Comparison of ENCODE assay signal across 8 cellular contexts in genomic region chr3:195259146-195259563, GRCh38. TPM values are rescaled to one million over a fixed set of nuclear protein-coding genes. Genes with fewer than 3 reads are reported as not detected.
DNase-seq lines count a peak whose midpoint lies in the region; ATAC-seq, FAIRE-seq and TF ChIP-seq lines count a peak whose summit lies in the region.

No MANE protein-coding gene starts in this region.

- no CpG with 5 or more reads among the region's 12 CpGs for WGBS in neuronal stem cell (ENCODE audit: extremely low coverage in 2 of 2, insufficient read length in 2 of 2, insufficient replicate concordance in 1 of 2), 2 donors

- peak; percentile 22 for DNase-seq in A172 (ENCODE audit: low spot score)
- no peak for DNase-seq in Panc1 (ENCODE audit: low read depth, low spot score)
- DNase-seq in endothelial cell of umbilical vein (ENCODE audit: low read depth, low spot score), result peak; percentile 69
- no peak for DNase-seq in neuronal stem cell (ENCODE audit: low spot score)
- DNase-seq in UCSD-AML1 (lab: John Stamatoyannopoulos, UW; ENCODE audit: unreplicated experiment), result no peak
- no peak for DNase-seq in cerebellar nuclear complex (lab: John Stamatoyannopoulos, UW)
- DNase-seq in NCI-H187 treated with DMSO at 0.1 percent for 48 hours (lab: John Stamatoyannopoulos, UW), result no peak

- POLR2A ChIA-PET in Panc1 (lab: Charles Lee) (interaction anchor here (1.1 kb wide), 1 partner anchor 577 kb away, joined by 3 read pairs; no protein-coding TSS in a partner anchor), endothelial cell of umbilical vein (lab: Charles Lee) (interaction anchor here (1.0 to 1.1 kb wide), 2 partner anchors 574 to 577 kb away, joined by 4 read pairs; partner anchors contain the start of gene FAM43A)

- TF ChIP-seq CTCF in Panc1 (IDR thresholded peaks at IDR 0.05), result no peak
- no peak for TF ChIP-seq CTCF in endothelial cell of umbilical vein (IDR thresholded peaks at IDR 0.05; ENCODE audit: extremely low read depth in 1 of 2, insufficient read depth in 1 of 2, low read depth in 1 of 2, low read length in 2 of 2)

- H4K91ac ChIP-seq in neuronal stem cell (ENCODE audit: low read depth, low read length, poor library complexity), result no peak overlapping the region

- no peak for TF ChIP-seq POLR2A in endothelial cell of umbilical vein (IDR thresholded peaks at IDR 0.05; ENCODE audit: low read depth, low read length)

- no peak for FAIRE-seq in endothelial cell of umbilical vein (lab: Jason Lieb, UNC)

- no peak overlapping the region for H2BK12ac ChIP-seq in neuronal stem cell (ENCODE audit: low read length)

- H3K14ac ChIP-seq in neuronal stem cell (ENCODE audit: low read length), result no peak overlapping the region

- no peak overlapping the region for H4K8ac ChIP-seq in neuronal stem cell (ENCODE audit: low read depth, low read length)

- peak overlapping the region; percentile 96 for H3K18ac ChIP-seq in neuronal stem cell (ENCODE audit: low read length)

- H3K9me3 ChIP-seq in Panc1 (ENCODE audit: control insufficient read depth, insufficient read depth, low read depth, low read length) (no peaks in the 10 kb centered on the region), endothelial cell of umbilical vein (replicated peaks; ENCODE audit: control insufficient read depth, insufficient read depth, low read length) (no peaks in the 10 kb centered on the region), neuronal stem cell (replicated peaks in 1 of 2; ENCODE audit: control insufficient read depth in 2 of 2, insufficient read depth in 1 of 2, low read depth in 1 of 2, low read length in 2 of 2) (no peaks in the 10 kb centered on the region)

- H3K79me1 ChIP-seq in neuronal stem cell (ENCODE audit: low read depth, low read length), result no peaks in the 10 kb centered on the region

- no peaks in the 10 kb centered on the region for H3K27me3 ChIP-seq in Panc1 (ENCODE audit: control insufficient read depth, insufficient read depth, low read length)
- H3K27me3 ChIP-seq in endothelial cell of umbilical vein (ENCODE audit: control insufficient read depth in 2 of 2, insufficient read depth in 2 of 2, low read length in 2 of 2), result no peaks in the 10 kb centered on the region
- H3K27me3 ChIP-seq in neuronal stem cell (ENCODE audit: control insufficient read depth in 3 of 3, insufficient read depth in 3 of 3, low read depth in 1 of 3, low read length in 3 of 3), result no peaks in the 10 kb centered on the region

- H3K27ac ChIP-seq in Panc1 (ENCODE audit: low read length) (peak overlapping the region; percentile 87), endothelial cell of umbilical vein (ENCODE audit: insufficient read depth, low read depth, low read length) (peak overlapping the region; percentile 98), neuronal stem cell (replicated peaks; ENCODE audit: low read length) (no peak overlapping the region)

- in situ Hi-C loops in Panc1 (cut with HindIII; ENCODE audit: low pct_unique_long_range_greater_than_20kb, low sequenced_read_pairs), result no loop called here

- peak overlapping the region; percentile 3 for H2AK5ac ChIP-seq in neuronal stem cell (ENCODE audit: low read depth, low read length)

- no peak overlapping the region for H3K4ac ChIP-seq in neuronal stem cell (ENCODE audit: low read length)

- peak overlapping the region; percentile 52 to 71 for H3K4me3 ChIP-seq in Panc1 (ENCODE audit: low read depth in 2 of 2, low read length in 2 of 2)
- H3K4me3 ChIP-seq in endothelial cell of umbilical vein (replicated peaks in 1 of 3; ENCODE audit: insufficient read depth in 1 of 3, low read depth in 1 of 3, low read length in 3 of 3), result no peak overlapping the region
- H3K4me3 ChIP-seq in neuronal stem cell (ENCODE audit: low read length in 2 of 2), result peak overlapping the region; percentile 58 to 78

- peaks cover 65% of the 10 kb centered on the region for H3K79me2 ChIP-seq in endothelial cell of umbilical vein (ENCODE audit: control insufficient read depth, insufficient read depth, low read length)

- ATAC-seq in GM18517 (IDR thresholded peaks at IDR 0.05; ENCODE audit: unreplicated experiment) (peak; percentile 1), Panc1 (no peak)

- H3K9ac ChIP-seq in endothelial cell of umbilical vein (replicated peaks; ENCODE audit: extremely low read depth, insufficient read depth, low read length) (peak overlapping the region; percentile 91), neuronal stem cell (ENCODE audit: low read depth, low read length, poor library complexity) (peak overlapping the region; percentile 86)

- no peak overlapping the region for H2BK5ac ChIP-seq in neuronal stem cell (ENCODE audit: low read length)

- peak overlapping the region; percentile 39 for H3K4me2 ChIP-seq in endothelial cell of umbilical vein (ENCODE audit: insufficient read depth, low read length)
- H3K4me2 ChIP-seq in neuronal stem cell (ENCODE audit: insufficient read depth, low read length, poor library complexity, severe bottlenecking), result peak overlapping the region; percentile 81

- no peak overlapping the region for H2BK15ac ChIP-seq in neuronal stem cell (ENCODE audit: low read length)

- intact Hi-C loops in Panc1 (cut with micrococcal nuclease; ENCODE audit: unreplicated experiment), result loop anchor here (10.0 kb wide), 1 partner anchor 104 kb away; no protein-coding TSS in a partner anchor
- intact Hi-C loops in endothelial cell of umbilical vein (cut with micrococcal nuclease), result loop anchor here (1.0 to 2.0 kb wide), 6 partner anchors 36 to 587 kb away; partner anchors contain the start of gene LSG1

- H3K23ac ChIP-seq in neuronal stem cell (ENCODE audit: low read depth, low read length, poor library complexity), result peak overlapping the region; percentile 3

- CTCF ChIA-PET in Panc1 (lab: Charles Lee), result interaction anchor here (0.7 to 1.0 kb wide), 2 partner anchors 11 to 577 kb away, joined by 3 to 4 read pairs; no protein-coding TSS in a partner anchor
- CTCF ChIA-PET in endothelial cell of umbilical vein (lab: Charles Lee), result interaction anchor here (0.8 to 5.0 kb wide), 8 partner anchors 12 to 665 kb away, joined by 3 to 35 read pairs (median 4); partner anchors contain the start of gene XXYLT1

- dilution Hi-C loops in endothelial cell of umbilical vein (cut with MboI; ENCODE audit: extremely low pct_ligation_motif_present, low sequenced_read_pairs), result loop anchor here (5.0 kb wide), 1 partner anchor 107 kb away; no protein-coding TSS in a partner anchor

- H2AFZ ChIP-seq in endothelial cell of umbilical vein (ENCODE audit: low read depth, low read length) (no peak overlapping the region), neuronal stem cell (ENCODE audit: low read length) (peak overlapping the region; percentile 96)

- H3K4me1 ChIP-seq in Panc1 (ENCODE audit: control insufficient read depth, insufficient read depth, low read length), result peaks cover 25% of the 10 kb centered on the region
- peaks cover 50% of the 10 kb centered on the region for H3K4me1 ChIP-seq in endothelial cell of umbilical vein (ENCODE audit: control insufficient read depth, extremely low read depth, insufficient read depth, low read length)
- peaks cover 12 to 18% of the 10 kb centered on the region in 2 donors for H3K4me1 ChIP-seq in neuronal stem cell (ENCODE audit: control insufficient read depth in 2 of 2, insufficient read depth in 1 of 2, low read depth in 1 of 2, low read length in 2 of 2)

- H3K9me1 ChIP-seq in endothelial cell of umbilical vein (replicated peaks; ENCODE audit: control insufficient read depth, extremely low read depth, insufficient read depth, low read length), result no peaks in the 10 kb centered on the region

- BruUV-seq in Panc1 (replicated peaks; lab: Mats Ljungman, UMichigan), result no TSS peak
- no TSS peak for BruUV-seq in endothelial cell of umbilical vein (replicated peaks; lab: Mats Ljungman, UMichigan)

- H2BK120ac ChIP-seq in neuronal stem cell (ENCODE audit: low read depth, low read length), result peak overlapping the region; percentile 75

- H3K36me3 ChIP-seq in Panc1 (ENCODE audit: control insufficient read depth, insufficient read depth, low read length) (no peaks in the 10 kb centered on the region), endothelial cell of umbilical vein (ENCODE audit: control insufficient read depth in 2 of 2, extremely low read depth in 1 of 2, insufficient read depth in 2 of 2, low read length in 2 of 2) (no peaks in the 10 kb centered on the region), neuronal stem cell (replicated peaks in 1 of 2; ENCODE audit: control insufficient read depth in 2 of 2, insufficient read depth in 2 of 2, low read length in 2 of 2) (peaks cover 0 to 4% of the 10 kb centered on the region in 2 donors)

- H4K20me1 ChIP-seq in endothelial cell of umbilical vein (replicated peaks; ENCODE audit: control insufficient read depth, extremely low read depth, insufficient read depth, low read length), result no peaks in the 10 kb centered on the region

TF ChIP-seq in endothelial cell of umbilical vein, 7 proteins besides CTCF, POLR2A, EP300 and RAD21:
- TF ChIP-seq EZH2 (IDR thresholded peaks at IDR 0.05; ENCODE audit: borderline replicate concordance, low read depth, low read length, severe bottlenecking) (no peak), MAX (IDR thresholded peaks at IDR 0.05; ENCODE audit: insufficient read depth, insufficient read length) (no peak), POLR2AphosphoS5 (IDR thresholded peaks at IDR 0.05; ENCODE audit: insufficient read depth, low read depth, low read length) (no peak), GATA2 (IDR thresholded peaks at IDR 0.05; ENCODE audit: insufficient read depth, insufficient read length, low read depth, low read length) (no peak), JUN (IDR thresholded peaks at IDR 0.05; ENCODE audit: borderline replicate concordance, insufficient read depth, insufficient read length, low read depth) (no peak), MYC (IDR thresholded peaks at IDR 0.05; ENCODE audit: low read depth, low read length) (no peak), FOS (IDR thresholded peaks at IDR 0.05; ENCODE audit: borderline replicate concordance, insufficient read depth, low read length) (no peak)
TF ChIP-seq in endothelial cell of umbilical vein: peak in this region for 0.

RNA-seq across cellular contexts. Expression of gene XXYLT1, which starts 11.8 kb away (rescaled TPM):
- 46.6 and 49.1 TPM in 2 replicates for total RNA-seq in A172 (2014; rRNA removed; shearing (Covaris generic))
- total RNA-seq in Panc1 (2021; ENCODE audit: unreplicated experiment) (26.0 TPM), endothelial cell of umbilical vein (58.6 and 78.1 TPM in 2 replicates)
- 29.7 TPM for polyA plus RNA-seq in Panc1 (2012; ENCODE audit: insufficient read length)
- 54.4 and 60.4 TPM in 2 replicates for polyA plus RNA-seq in endothelial cell of umbilical vein
- 60.0 and 66.8 TPM in 2 replicates for polyA plus RNA-seq in endothelial cell of umbilical vein (2011; cell fraction: cytosol; rRNA removed)
- polyA plus RNA-seq in endothelial cell of umbilical vein (2011; cell fraction: nucleus; rRNA removed), result 67.9 and 73.2 TPM in 2 replicates
- polyA plus RNA-seq in endothelial cell of umbilical vein (2012), result 30.5 and 45.2 TPM in 2 replicates
- 50.5 and 51.7 TPM in 2 replicates for polyA minus RNA-seq in endothelial cell of umbilical vein
- 21.5 TPM for polyA minus RNA-seq in endothelial cell of umbilical vein (2011; cell fraction: cytosol; rRNA and poly(A)+ RNA removed)
- 33.1 and 41.5 TPM in 2 replicates for polyA minus RNA-seq in endothelial cell of umbilical vein (2011; cell fraction: nucleus; rRNA and poly(A)+ RNA removed)
- polyA plus RNA-seq in neuronal stem cell (2013, experiment 1 of 2), result 33.7 TPM
- 33.8 TPM for polyA plus RNA-seq in neuronal stem cell (2013, experiment 2 of 2)

Comparison
In these comparisons a context has a peak if more than half of its experiments do, and no peak if none do; other contexts are left out.
1. DNase-seq: peak in A172 (single experiment) and endothelial cell of umbilical vein (single experiment); none in Panc1 (single experiment), neuronal stem cell (single experiment), UCSD-AML1 (single experiment), cerebellar nuclear complex (0 of 2) and NCI-H187 treated with DMSO at 0.1 percent for 48 hours (single experiment).
2. H3K4me3 ChIP-seq: peak in Panc1 (2 of 2) and neuronal stem cell (2 of 2); none in endothelial cell of umbilical vein (0 of 3).